Comparison of ENCODE assay signal across 10 cellular contexts in genomic region chr12:57832966-57833365, GRCh38. TPM values are rescaled to one million over a fixed set of nuclear protein-coding genes. Genes with fewer than 3 reads are reported as not detected.
A peak's percentile ranks its signal among the peaks of the same experiment; 100 is the strongest.
DNase-seq lines count a peak whose midpoint lies in the region; ATAC-seq and TF ChIP-seq lines count a peak whose summit lies in the region.
"Had no signal": no experiment of that assay in that cellular context is flagged by ENCODE, and none has a peak within 500 bp of the region (broad histone marks: within the 10 kb centered on the region; RNA-seq: fewer than 3 reads in every experiment).

No MANE protein-coding gene starts in this region.

- no peak for TF ChIP-seq CTCF in RWPE1 (conservative IDR thresholded peaks at IDR 0.05; ENCODE audit: low read depth)

- peak overlapping the region; percentile 1 to 58 (median 38) for H3K4me3 ChIP-seq in skeletal muscle tissue (ENCODE audit: low read length in 3 of 3)

- H3K27ac ChIP-seq in RWPE1 = peak overlapping the region; percentile 49
- peak overlapping the region; percentile 21 for H3K27ac ChIP-seq in skeletal muscle tissue (ENCODE audit: low read depth, low read length)

- CTCF ChIA-PET in RWPE1 (lab: Yijun Ruan, JAX) = interaction anchor here (0.6 to 1.7 kb wide), 3 partner anchors 10 to 118 kb away, joined by 3 to 10 read pairs (median 5); no protein-coding TSS in a partner anchor

- DNase-seq in GM03348 (ENCODE audit: low spot score) (peak; percentile 34), RWPE1 (ENCODE audit: low spot score) (no peak), glomerular visceral epithelial cell (ENCODE audit: extremely low spot score) (peak; percentile 71), HT-29 (ENCODE audit: low spot score) (no peak)
- DNase-seq: GF-D8, NCI-H226 had no signal

- H3K27me3 ChIP-seq in skeletal muscle tissue (ENCODE audit: control insufficient read depth in 3 of 3, insufficient read depth in 3 of 3, low read length in 3 of 3) = no peaks in the 10 kb centered on the region

- POLR2A ChIA-PET in RWPE1 (lab: Yijun Ruan, JAX; ENCODE audit: low non-redundant PET) = interaction anchor here (0.6 to 1.0 kb wide), 3 partner anchors 62 to 88 kb away, joined by 5 to 10 read pairs (median 5); partner anchors contain the start of gene TSPAN31

- H3K36me3 ChIP-seq in skeletal muscle tissue (ENCODE audit: control insufficient read depth in 3 of 3, insufficient read depth in 3 of 3, low read length in 3 of 3) = peaks cover 16 to 19% (median 18%) of the 10 kb centered on the region in 3 donors

- peak overlapping the region in 2 of 3 donors; percentile 28 to 68 for H3K9ac ChIP-seq in skeletal muscle tissue (ENCODE audit: low read depth in 1 of 3, low read length in 3 of 3)

- H3K4me1 ChIP-seq in skeletal muscle tissue (ENCODE audit: control insufficient read depth in 3 of 3, insufficient read depth in 3 of 3, low read length in 3 of 3) = peaks cover 87 to 90% (median 90%) of the 10 kb centered on the region in 3 donors

- H3K9me3 ChIP-seq in skeletal muscle tissue (ENCODE audit: control insufficient read depth in 3 of 3, low read length in 3 of 3) = no peaks in the 10 kb centered on the region

- no peak for ATAC-seq in activated CD4-positive, CD25-positive, alpha-beta regulatory T cell treated with anti-CD3 and anti-CD28 coated beads, Interleukin-2, amount 50 U/mL, for 24 hours
- no peak for ATAC-seq in HG03442 (IDR thresholded peaks at IDR 0.05; ENCODE audit: unreplicated experiment)
- no peak for ATAC-seq in GM19452 (IDR thresholded peaks at IDR 0.05; ENCODE audit: unreplicated experiment)

RNA-seq across cellular contexts. Expression of gene CTDSP2, which starts 13.6 kb away (rescaled TPM):
- total RNA-seq in skeletal muscle tissue = 51.1 TPM
- total RNA-seq in HT-29 (2014; rRNA removed; shearing (Covaris generic)) = 38.5 and 40.7 TPM in 2 replicates

RNA-seq across cellular contexts. Expression of gene AVIL, which starts 14.4 kb away (rescaled TPM):
- 3.1 TPM for total RNA-seq in skeletal muscle tissue
- total RNA-seq in HT-29 (2014; rRNA removed; shearing (Covaris generic)) = 0.73 and 1.5 TPM in 2 replicates

RNA-seq across cellular contexts. Expression of gene TSFM, which starts 50.4 kb away (rescaled TPM):
- 17.2 TPM for total RNA-seq in skeletal muscle tissue
- total RNA-seq in HT-29 (2014; rRNA removed; shearing (Covaris generic)) = 60.6 and 63.6 TPM in 2 replicates

Comparison
In these comparisons a context has a peak if more than half of its experiments do, and no peak if none do; other contexts are left out.
1. DNase-seq: peak in GM03348 (single experiment) and glomerular visceral epithelial cell (single experiment); none in RWPE1 (single experiment) and HT-29 (single experiment).